ENCODE assay signal across 7 cellular contexts in the genomic region with DNA sequence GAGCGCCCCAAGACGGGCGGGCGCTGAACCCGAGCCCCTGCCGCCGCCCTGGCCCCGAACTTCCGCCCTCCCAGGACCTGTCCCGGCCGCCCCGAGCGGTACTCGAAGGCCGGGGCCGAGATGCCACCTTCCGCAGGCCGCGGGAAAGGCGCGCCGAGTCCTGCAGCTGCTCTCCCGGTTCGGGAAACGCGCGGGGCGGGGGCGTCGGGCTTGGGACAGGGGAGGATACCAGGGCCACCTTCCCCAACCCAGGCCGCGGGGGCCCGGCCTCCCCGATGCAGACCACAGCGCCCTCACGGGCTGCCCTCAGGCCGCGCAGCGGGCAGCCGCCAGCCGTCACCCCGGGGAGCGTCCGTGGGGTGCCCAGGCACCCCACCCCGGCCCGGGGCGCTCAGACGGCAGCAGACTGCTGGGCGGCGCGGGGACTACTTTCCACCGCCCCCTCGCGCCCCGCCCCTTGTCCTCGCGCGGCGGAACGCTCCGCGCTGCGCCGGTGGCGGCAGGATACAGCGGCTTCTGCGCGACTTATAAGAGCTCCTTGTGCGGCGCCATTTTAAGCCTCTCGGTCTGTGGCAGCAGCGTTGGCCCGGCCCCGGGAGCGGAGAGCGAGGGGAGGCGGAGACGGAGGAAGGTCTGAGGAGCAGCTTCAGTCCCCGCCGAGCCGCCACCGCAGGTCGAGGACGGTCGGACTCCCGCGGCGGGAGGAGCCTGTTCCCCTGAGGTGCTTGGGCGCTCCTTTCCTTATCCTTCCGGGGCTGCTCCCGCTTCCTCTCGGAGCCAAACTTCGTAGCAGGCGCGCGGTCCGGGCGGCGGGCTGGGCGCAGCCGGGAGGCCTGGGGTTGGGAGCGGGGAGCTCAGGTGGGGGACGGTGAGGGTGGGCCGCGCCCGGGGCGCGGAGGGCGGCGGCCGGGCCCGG.
DNase-seq lines count a peak whose midpoint lies in the region; ATAC-seq and TF ChIP-seq lines count a peak whose summit lies in the region.

Gene CTNNB1, plus strand, starts transcription at position 556 of the 916 bp plus-strand sequence. CDS start 24,564 bp downstream, outside the sequence.

- peak; percentile 65 for ATAC-seq in HG02852 (IDR thresholded peaks at IDR 0.05; ENCODE audit: unreplicated experiment)

- TF ChIP-seq CTCF in retinal pigment epithelial cell (conservative IDR thresholded peaks at IDR 0.05; ENCODE audit: low read depth, low read length): no peak

- peak; percentile 98 for TF ChIP-seq POLR2A in GM15510 (IDR thresholded peaks at IDR 0.05; ENCODE audit: borderline replicate concordance, extremely low read depth, insufficient read length)

- DNase-seq in NCI-H1694 (lab: John Stamatoyannopoulos, UW) (peak; percentile 21), T-helper 9 cell (peak; percentile 90), astrocyte of the hippocampus (ENCODE audit: low read depth, low spot score) (peak; percentile 98), hippocampal formation (lab: John Stamatoyannopoulos, UW) (peak; percentile 89 to 91), retinal pigment epithelial cell (ENCODE audit: low read depth) (peak; percentile 89)

- H3K4me3 ChIP-seq in retinal pigment epithelial cell (ENCODE audit: low read length): peak within 1 kb of the TSS; percentile 69

Comparison
In these comparisons a context has a peak if more than half of its experiments do, and no peak if none do; other contexts are left out.
1. Peak in every context shown above with its lines: DNase-seq, ATAC-seq and H3K4me3 ChIP-seq.
2. DNase-seq: peak in every context shown above with its lines; median percentile 98 in astrocyte of the hippocampus; 90 in T-helper 9 cell; 90 in hippocampal formation; 89 in retinal pigment epithelial cell; 21 in NCI-H1694.